ENCODE assay signal across 1 cellular context in genomic region chr16:2752850-2753522, GRCh38.
TF ChIP-seq lines count a peak whose summit lies in the region.

No MANE protein-coding gene starts in this region.

TF ChIP-seq in K562, 482 proteins besides CTCF, POLR2A, EP300 and RAD21 (continued from another document and continues in another):
- TF ChIP-seq MBD1 (CRISPR knock-in tag; IDR thresholded peaks at IDR 0.05) (no peak), FOS (IDR thresholded peaks at IDR 0.05; ENCODE audit: extremely low read depth, insufficient read length) (no peak), EHMT2 (IDR thresholded peaks at IDR 0.05) (no peak), ZNF584 (CRISPR knock-in tag; IDR thresholded peaks at IDR 0.05; ENCODE audit: low read depth) (peak; percentile 44; the same call in 1 of the 2 replicates), SMARCB1 (IDR thresholded peaks at IDR 0.05; ENCODE audit: insufficient read length, low read depth) (no peak), CUX1 (CRISPR knock-in tag; IDR thresholded peaks at IDR 0.05) (no peak), RFX7 (CRISPR knock-in tag; IDR thresholded peaks at IDR 0.05) (no peak), BCL6 (CRISPR knock-in tag; IDR thresholded peaks at IDR 0.05) (no peak), ZNF57 (CRISPR knock-in tag; IDR thresholded peaks at IDR 0.05) (no peak), ZBTB1 (CRISPR knock-in tag; IDR thresholded peaks at IDR 0.05; ENCODE audit: borderline replicate concordance, low read depth) (no peak), CEBPB (tag; IDR thresholded peaks at IDR 0.05) (no peak), MYBL2 (IDR thresholded peaks at IDR 0.05; ENCODE audit: low read depth) (no peak), MYBL2 (CRISPR knock-in tag; IDR thresholded peaks at IDR 0.05; ENCODE audit: borderline replicate concordance) (no peak), SMARCE1 (IDR thresholded peaks at IDR 0.05) (no peak), NBN (IDR thresholded peaks at IDR 0.05; ENCODE audit: low read depth) (no peak), HES1 (IDR thresholded peaks at IDR 0.05; ENCODE audit: low read depth) (no peak), SOX6 (IDR thresholded peaks at IDR 0.05) (no peak), FOXJ2 (tag; IDR thresholded peaks at IDR 0.05) (no peak), FOXP1 (CRISPR knock-in tag; IDR thresholded peaks at IDR 0.05) (0 out of 2 replicates have a peak, but pooled peaks have one; percentile 9), ZNF217 (CRISPR knock-in tag; IDR thresholded peaks at IDR 0.05) (no peak), CBX8 (IDR thresholded peaks at IDR 0.05; ENCODE audit: borderline replicate concordance, extremely low read depth, low read depth, low read length, poor library complexity, severe bottlenecking) (no peak), PML (IDR thresholded peaks at IDR 0.05; ENCODE audit: low read length) (no peak; the same call in 1 of the 2 replicates), MAFG (tag; conservative IDR thresholded peaks at IDR 0.05) (no peak), ZNF124 (CRISPR knock-in tag; IDR thresholded peaks at IDR 0.05) (no peak), NCOA1 (IDR thresholded peaks at IDR 0.05; ENCODE audit: low read depth) (no peak), BDP1 (IDR thresholded peaks at IDR 0.05; ENCODE audit: insufficient read depth, insufficient read length) (no peak), ZNF282 (CRISPR knock-in tag; IDR thresholded peaks at IDR 0.05) (no peak), RFX1 (IDR thresholded peaks at IDR 0.05) (no peak), ELK1 (CRISPR knock-in tag; IDR thresholded peaks at IDR 0.05) (no peak), CHD2 (IDR thresholded peaks at IDR 0.05; ENCODE audit: low read depth, low read length) (peak; percentile 68; the same call in 1 of the 2 replicates), PKNOX1 (IDR thresholded peaks at IDR 0.05) (no peak), TCF7 (IDR thresholded peaks at IDR 0.05; ENCODE audit: borderline replicate concordance) (no peak), ZNF324 (CRISPR knock-in tag; IDR thresholded peaks at IDR 0.05) (no peak), SMAD3 (CRISPR knock-in tag; conservative IDR thresholded peaks at IDR 0.05) (no peak), TAL1 (IDR thresholded peaks at IDR 0.05) (no peak), DMBX1 (CRISPR knock-in tag; IDR thresholded peaks at IDR 0.05; ENCODE audit: borderline replicate concordance) (no peak), BRF2 (IDR thresholded peaks at IDR 0.05; ENCODE audit: borderline replicate concordance, insufficient read depth, insufficient read length) (no peak), CSDE1 (IDR thresholded peaks at IDR 0.05) (no peak), RBM34 (IDR thresholded peaks at IDR 0.05; ENCODE audit: borderline replicate concordance, insufficient read depth, low read length) (no peak), KAT7 (CRISPR knock-in tag; IDR thresholded peaks at IDR 0.05; ENCODE audit: borderline replicate concordance) (no peak), ZNF445 (CRISPR knock-in tag; IDR thresholded peaks at IDR 0.05; ENCODE audit: low read depth) (no peak), HSF4 (CRISPR knock-in tag; IDR thresholded peaks at IDR 0.05; ENCODE audit: borderline replicate concordance) (no peak), SMARCA5 (IDR thresholded peaks at IDR 0.05) (no peak), BRD9 (IDR thresholded peaks at IDR 0.05; ENCODE audit: low read depth, partially characterized antibody) (no peak), ADNP (tag; IDR thresholded peaks at IDR 0.05) (no peak)
- TF ChIP-seq, protein P1, sequence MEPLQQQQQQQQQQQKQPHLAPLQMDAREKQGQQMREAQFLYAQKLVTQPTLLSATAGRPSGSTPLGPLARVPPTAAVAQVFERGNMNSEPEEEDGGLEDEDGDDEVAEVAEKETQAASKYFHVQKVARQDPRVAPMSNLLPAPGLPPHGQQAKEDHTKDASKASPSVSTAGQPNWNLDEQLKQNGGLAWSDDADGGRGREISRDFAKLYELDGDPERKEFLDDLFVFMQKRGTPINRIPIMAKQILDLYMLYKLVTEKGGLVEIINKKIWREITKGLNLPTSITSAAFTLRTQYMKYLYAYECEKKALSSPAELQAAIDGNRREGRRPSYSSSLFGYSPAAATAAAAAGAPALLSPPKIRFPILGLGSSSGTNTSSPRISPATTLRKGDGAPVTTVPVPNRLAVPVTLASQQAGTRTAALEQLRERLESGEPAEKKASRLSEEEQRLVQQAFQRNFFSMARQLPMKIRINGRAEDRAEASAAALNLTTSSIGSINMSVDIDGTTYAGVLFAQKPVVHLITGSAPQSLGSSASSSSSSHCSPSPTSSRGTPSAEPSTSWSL (CRISPR knock-in tag; IDR thresholded peaks at IDR 0.05; ENCODE audit: borderline replicate concordance): no peak
- TF ChIP-seq, protein P2, sequence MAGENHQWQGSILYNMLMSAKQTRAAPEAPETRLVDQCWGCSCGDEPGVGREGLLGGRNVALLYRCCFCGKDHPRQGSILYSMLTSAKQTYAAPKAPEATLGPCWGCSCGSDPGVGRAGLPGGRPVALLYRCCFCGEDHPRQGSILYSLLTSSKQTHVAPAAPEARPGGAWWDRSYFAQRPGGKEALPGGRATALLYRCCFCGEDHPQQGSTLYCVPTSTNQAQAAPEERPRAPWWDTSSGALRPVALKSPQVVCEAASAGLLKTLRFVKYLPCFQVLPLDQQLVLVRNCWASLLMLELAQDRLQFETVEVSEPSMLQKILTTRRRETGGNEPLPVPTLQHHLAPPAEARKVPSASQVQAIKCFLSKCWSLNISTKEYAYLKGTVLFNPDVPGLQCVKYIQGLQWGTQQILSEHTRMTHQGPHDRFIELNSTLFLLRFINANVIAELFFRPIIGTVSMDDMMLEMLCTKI (IDR thresholded peaks at IDR 0.05; ENCODE audit: partially characterized antibody): no peak
- TF ChIP-seq, protein P3, sequence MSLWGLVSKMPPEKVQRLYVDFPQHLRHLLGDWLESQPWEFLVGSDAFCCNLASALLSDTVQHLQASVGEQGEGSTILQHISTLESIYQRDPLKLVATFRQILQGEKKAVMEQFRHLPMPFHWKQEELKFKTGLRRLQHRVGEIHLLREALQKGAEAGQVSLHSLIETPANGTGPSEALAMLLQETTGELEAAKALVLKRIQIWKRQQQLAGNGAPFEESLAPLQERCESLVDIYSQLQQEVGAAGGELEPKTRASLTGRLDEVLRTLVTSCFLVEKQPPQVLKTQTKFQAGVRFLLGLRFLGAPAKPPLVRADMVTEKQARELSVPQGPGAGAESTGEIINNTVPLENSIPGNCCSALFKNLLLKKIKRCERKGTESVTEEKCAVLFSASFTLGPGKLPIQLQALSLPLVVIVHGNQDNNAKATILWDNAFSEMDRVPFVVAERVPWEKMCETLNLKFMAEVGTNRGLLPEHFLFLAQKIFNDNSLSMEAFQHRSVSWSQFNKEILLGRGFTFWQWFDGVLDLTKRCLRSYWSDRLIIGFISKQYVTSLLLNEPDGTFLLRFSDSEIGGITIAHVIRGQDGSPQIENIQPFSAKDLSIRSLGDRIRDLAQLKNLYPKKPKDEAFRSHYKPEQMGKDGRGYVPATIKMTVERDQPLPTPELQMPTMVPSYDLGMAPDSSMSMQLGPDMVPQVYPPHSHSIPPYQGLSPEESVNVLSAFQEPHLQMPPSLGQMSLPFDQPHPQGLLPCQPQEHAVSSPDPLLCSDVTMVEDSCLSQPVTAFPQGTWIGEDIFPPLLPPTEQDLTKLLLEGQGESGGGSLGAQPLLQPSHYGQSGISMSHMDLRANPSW (CRISPR knock-in tag; IDR thresholded peaks at IDR 0.05): no peak
- TF ChIP-seq, protein P4, sequence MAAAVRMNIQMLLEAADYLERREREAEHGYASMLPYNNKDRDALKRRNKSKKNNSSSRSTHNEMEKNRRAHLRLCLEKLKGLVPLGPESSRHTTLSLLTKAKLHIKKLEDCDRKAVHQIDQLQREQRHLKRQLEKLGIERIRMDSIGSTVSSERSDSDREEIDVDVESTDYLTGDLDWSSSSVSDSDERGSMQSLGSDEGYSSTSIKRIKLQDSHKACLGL (CRISPR knock-in tag; IDR thresholded peaks at IDR 0.05; ENCODE audit: borderline replicate concordance, poor library complexity, severe bottlenecking): no peak
- TF ChIP-seq, protein P5, sequence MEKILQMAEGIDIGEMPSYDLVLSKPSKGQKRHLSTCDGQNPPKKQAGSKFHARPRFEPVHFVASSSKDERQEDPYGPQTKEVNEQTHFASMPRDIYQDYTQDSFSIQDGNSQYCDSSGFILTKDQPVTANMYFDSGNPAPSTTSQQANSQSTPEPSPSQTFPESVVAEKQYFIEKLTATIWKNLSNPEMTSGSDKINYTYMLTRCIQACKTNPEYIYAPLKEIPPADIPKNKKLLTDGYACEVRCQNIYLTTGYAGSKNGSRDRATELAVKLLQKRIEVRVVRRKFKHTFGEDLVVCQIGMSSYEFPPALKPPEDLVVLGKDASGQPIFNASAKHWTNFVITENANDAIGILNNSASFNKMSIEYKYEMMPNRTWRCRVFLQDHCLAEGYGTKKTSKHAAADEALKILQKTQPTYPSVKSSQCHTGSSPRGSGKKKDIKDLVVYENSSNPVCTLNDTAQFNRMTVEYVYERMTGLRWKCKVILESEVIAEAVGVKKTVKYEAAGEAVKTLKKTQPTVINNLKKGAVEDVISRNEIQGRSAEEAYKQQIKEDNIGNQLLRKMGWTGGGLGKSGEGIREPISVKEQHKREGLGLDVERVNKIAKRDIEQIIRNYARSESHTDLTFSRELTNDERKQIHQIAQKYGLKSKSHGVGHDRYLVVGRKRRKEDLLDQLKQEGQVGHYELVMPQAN (IDR thresholded peaks at IDR 0.05; ENCODE audit: borderline replicate concordance): peak; percentile 87; the same call in 1 of the 2 replicates
